Comparison of ENCODE assay signal across 24 cellular contexts in genomic region chr4:23648846-23649596, GRCh38.
"Had no signal": no experiment of that assay in that cellular context is flagged by ENCODE, and none has a peak within 500 bp of the region (broad histone marks: within the 10 kb centered on the region; RNA-seq: fewer than 3 reads in every experiment).

No MANE protein-coding gene starts in this region.

- ATAC-seq: natural killer cell; psoas muscle; right cardiac atrium; right lobe of liver; stimulated activated effector memory CD8-positive, alpha-beta T cell treated with anti-CD3 and anti-CD28 coated beads, Interleukin-12 subunit alpha, Interleukin-12 subunit beta, amount 100 ng/mL, for 72 hours; stimulated activated naive B cell treated with anti-CD40 and anti-IgM and Interleukin-4, amounts not matched to agents 10 μg/mL and 1 μg/mL and 100 μg/mL, for 72 hours; upper lobe of right lung had no signal

- H3K27ac ChIP-seq: neural progenitor cell, ovary, parathyroid adenoma, psoas muscle, right lobe of liver, sigmoid colon, stomach, thoracic aorta, thyroid gland, tibial nerve, upper lobe of right lung, uterus had no signal

- H3K36me3 ChIP-seq: neural progenitor cell, ovary, right lobe of liver, sigmoid colon, stomach, thoracic aorta, thyroid gland, tibial nerve, upper lobe of right lung, uterus had no signal

- DNase-seq: natural killer cell; occipital lobe; ovary; posterior cingulate gyrus; psoas muscle; right cardiac atrium; right lobe of liver; sigmoid colon; small intestine; stimulated activated CD4-positive, alpha-beta T cell treated with anti-CD3 and anti-CD28 coated beads, Interleukin-15, amount 100 ng/mL, for 24 hours; stimulated activated CD4-positive, alpha-beta T cell treated with anti-CD3 and anti-CD28 coated beads, Interleukin-2, amount 100 ng/mL, for 24 hours; stimulated activated CD4-positive, alpha-beta T cell treated with anti-CD3 and anti-CD28 coated beads, Interleukin-2, amount 100 ng/mL, for 48 hours; stimulated activated CD4-positive, alpha-beta T cell treated with anti-CD3 and anti-CD28 coated beads, Interleukin-4, amount 100 ng/mL, for 24 hours; stimulated activated naive B cell treated with anti-CD40 and anti-IgM and Interleukin-4, amounts not matched to agents 10 μg/mL and 1 μg/mL and 100 μg/mL, for 72 hours; stimulated activated naive CD4-positive, alpha-beta T cell treated with Interleukin-2 at 50 U/mL for 16 hours; stomach; thyroid gland; upper lobe of right lung; uterus had no signal

- H3K27me3 ChIP-seq: neural progenitor cell, ovary, right lobe of liver, sigmoid colon, stomach, thyroid gland, tibial nerve, upper lobe of right lung, uterus had no signal

- H3K9ac ChIP-seq: neural progenitor cell, parathyroid adenoma had no signal

- H3K4me1 ChIP-seq: parathyroid adenoma, psoas muscle, right lobe of liver, sigmoid colon, stomach, thyroid gland, tibial nerve, upper lobe of right lung, uterus had no signal

- H3K4me3 ChIP-seq: neural progenitor cell, ovary, psoas muscle, right lobe of liver, sigmoid colon, stomach, thoracic aorta, thyroid gland, tibial nerve, upper lobe of right lung, uterus had no signal

- FAIRE-seq: small intestine had no signal

- H3K9me3 ChIP-seq: ovary, psoas muscle, right lobe of liver, sigmoid colon, thoracic aorta, thyroid gland, upper lobe of right lung, uterus had no signal
